Comparison of ENCODE assay signal across 20 cellular contexts in the genomic region with DNA sequence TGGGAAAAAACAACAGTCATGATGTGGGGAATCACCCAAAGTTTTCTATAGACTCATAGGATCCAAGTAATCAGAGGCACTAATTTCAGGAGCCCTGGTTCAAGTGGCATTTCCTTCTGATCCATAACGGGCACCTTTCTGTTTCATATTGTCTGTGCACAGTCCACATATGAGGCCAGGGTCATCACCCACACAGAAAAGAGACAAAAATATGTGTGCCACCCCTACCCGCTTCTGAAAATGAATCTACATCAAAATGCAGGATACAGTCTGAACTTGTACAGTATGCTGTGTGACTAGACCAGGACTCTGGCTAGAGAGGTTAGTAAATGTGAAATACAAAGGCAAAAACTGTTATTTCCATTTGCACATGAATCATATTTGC. TPM values are rescaled to one million over a fixed set of nuclear protein-coding genes. Genes with fewer than 3 reads are reported as not detected.
DNase-seq lines count a peak whose midpoint lies in the region; ATAC-seq, FAIRE-seq and TF ChIP-seq lines count a peak whose summit lies in the region.
"Had no signal": no experiment of that assay in that cellular context is flagged by ENCODE, and none has a peak within 500 bp of the region (broad histone marks: within the 10 kb centered on the region; RNA-seq: fewer than 3 reads in every experiment).

No MANE protein-coding gene starts in this region.

- no peaks in the 10 kb centered on the region for H3K9me3 Mint-ChIP-seq in activated CD4-positive, alpha-beta memory T cell treated with anti-CD3 and anti-CD28 coated beads for 36 hours
- H3K9me3 Mint-ChIP-seq in activated CD4-positive, alpha-beta memory T cell treated with anti-CD3 and anti-CD28 coated beads, Interleukin-2, amount 10 ng/mL, durations not matched to agents 7 days and 5 days = no peaks in the 10 kb centered on the region
- no peaks in the 10 kb centered on the region for H3K9me3 Mint-ChIP-seq in activated T-helper 1 cell treated with anti-CD3 and anti-CD28 coated beads, Interleukin-12 subunit alpha, Interleukin-12 subunit beta, Interleukin-2, Interleukin-4 antibody, amounts not matched to agents 30 ng/mL and 10 ng/mL and 1 ng/mL, durations not matched to agents 14 hours and 24 hours and 36 hours
- H3K9me3 Mint-ChIP-seq: CD8-positive, alpha-beta memory T cell; nephron progenitor cell had no signal

- no peak overlapping the region for H2AFZ ChIP-seq in osteoblast (ENCODE audit: low read length)

- H4K20me1 ChIP-seq in osteoblast (ENCODE audit: insufficient read depth, low read length) = no peaks in the 10 kb centered on the region

- intact Hi-C loops in activated CD4-positive, alpha-beta memory T cell treated with anti-CD3 and anti-CD28 coated beads for 36 hours (cut with micrococcal nuclease) = loop anchor here (1.0 to 2.0 kb wide), 12 partner anchors 17 to 192 kb away; no protein-coding TSS in a partner anchor
- intact Hi-C loops in activated T-helper 1 cell treated with anti-CD3 and anti-CD28 coated beads, Interleukin-12 subunit alpha, Interleukin-12 subunit beta, Interleukin-2, Interleukin-4 antibody, amounts not matched to agents 30 ng/mL and 10 ng/mL and 1 ng/mL, durations not matched to agents 14 hours and 24 hours and 36 hours (cut with micrococcal nuclease) = loop anchor here (1.0 kb wide), 4 partner anchors 17 to 141 kb away; no protein-coding TSS in a partner anchor

- peak overlapping the region; percentile 97 for H3K27ac ChIP-seq in osteoblast (ENCODE audit: low read depth, low read length)
- H3K27ac ChIP-seq: A549, gastrocnemius medialis, lower lobe of right lung had no signal

- no peaks in the 10 kb centered on the region for H3K27me3 Mint-ChIP-seq in activated CD4-positive, alpha-beta memory T cell treated with anti-CD3 and anti-CD28 coated beads for 36 hours
- H3K27me3 Mint-ChIP-seq in activated CD4-positive, alpha-beta memory T cell treated with anti-CD3 and anti-CD28 coated beads, Interleukin-2, amount 10 ng/mL, durations not matched to agents 7 days and 5 days = no peaks in the 10 kb centered on the region
- H3K27me3 Mint-ChIP-seq in activated T-helper 1 cell treated with anti-CD3 and anti-CD28 coated beads, Interleukin-12 subunit alpha, Interleukin-12 subunit beta, Interleukin-2, Interleukin-4 antibody, amounts not matched to agents 30 ng/mL and 10 ng/mL and 1 ng/mL, durations not matched to agents 14 hours and 24 hours and 36 hours (ENCODE audit: insufficient read depth) = no peaks in the 10 kb centered on the region
- H3K27me3 Mint-ChIP-seq: CD8-positive, alpha-beta memory T cell had no signal

- H3K36me3 ChIP-seq in osteoblast (ENCODE audit: insufficient read depth, low read length) = no peaks in the 10 kb centered on the region
- H3K36me3 ChIP-seq: gastrocnemius medialis, lower lobe of right lung had no signal

- H3K27ac Mint-ChIP-seq in activated CD4-positive, alpha-beta memory T cell treated with anti-CD3 and anti-CD28 coated beads for 36 hours = peak overlapping the region; percentile 79
- no peak overlapping the region for H3K27ac Mint-ChIP-seq in activated CD4-positive, alpha-beta memory T cell treated with anti-CD3 and anti-CD28 coated beads, Interleukin-2, amount 10 ng/mL, durations not matched to agents 7 days and 5 days
- H3K27ac Mint-ChIP-seq in activated T-helper 1 cell treated with anti-CD3 and anti-CD28 coated beads, Interleukin-12 subunit alpha, Interleukin-12 subunit beta, Interleukin-2, Interleukin-4 antibody, amounts not matched to agents 30 ng/mL and 10 ng/mL and 1 ng/mL, durations not matched to agents 14 hours and 24 hours and 36 hours = peak overlapping the region; percentile 53
- H3K27ac Mint-ChIP-seq: nephron progenitor cell had no signal

- H3K36me3 Mint-ChIP-seq in activated CD4-positive, alpha-beta memory T cell treated with anti-CD3 and anti-CD28 coated beads for 36 hours = no peaks in the 10 kb centered on the region
- no peaks in the 10 kb centered on the region for H3K36me3 Mint-ChIP-seq in activated CD4-positive, alpha-beta memory T cell treated with anti-CD3 and anti-CD28 coated beads, Interleukin-2, amount 10 ng/mL, durations not matched to agents 7 days and 5 days (ENCODE audit: low read depth)
- no peaks in the 10 kb centered on the region for H3K36me3 Mint-ChIP-seq in activated T-helper 1 cell treated with anti-CD3 and anti-CD28 coated beads, Interleukin-12 subunit alpha, Interleukin-12 subunit beta, Interleukin-2, Interleukin-4 antibody, amounts not matched to agents 30 ng/mL and 10 ng/mL and 1 ng/mL, durations not matched to agents 14 hours and 24 hours and 36 hours (ENCODE audit: low read depth)

- no peak for TF ChIP-seq CTCF in osteoblast (IDR thresholded peaks at IDR 0.05; ENCODE audit: extremely low read depth, low read depth, low read length)

- no peak for TF ChIP-seq POLR2A in H54 (IDR thresholded peaks at IDR 0.05; ENCODE audit: low read depth, low read length)

- ATAC-seq in GM18498 (IDR thresholded peaks at IDR 0.05; ENCODE audit: unreplicated experiment) (peak; percentile 39), GM19397 (IDR thresholded peaks at IDR 0.05; ENCODE audit: unreplicated experiment) (no peak)
- ATAC-seq: A549, gastrocnemius medialis, lower lobe of right lung had no signal

- POLR2A ChIA-PET in activated CD4-positive, alpha-beta memory T cell treated with anti-CD3 and anti-CD28 coated beads for 36 hours (lab: Charles Lee) = interaction anchor here (0.6 to 2.2 kb wide), 5 partner anchors 19 to 133 kb away, joined by 3 to 13 read pairs (median 4); no protein-coding TSS in a partner anchor
- POLR2A ChIA-PET in activated CD4-positive, alpha-beta memory T cell treated with anti-CD3 and anti-CD28 coated beads, Interleukin-2, amount 10 ng/mL, durations not matched to agents 7 days and 5 days (lab: Charles Lee) = no interaction called here

- DNase-seq in activated CD4-positive, alpha-beta memory T cell treated with anti-CD3 and anti-CD28 coated beads for 36 hours = peak; percentile 78
- DNase-seq in activated CD4-positive, alpha-beta memory T cell treated with anti-CD3 and anti-CD28 coated beads, Interleukin-2, amount 10 ng/mL, durations not matched to agents 7 days and 5 days = no peak
- DNase-seq in activated T-helper 1 cell treated with anti-CD3 and anti-CD28 coated beads, Interleukin-12 subunit alpha, Interleukin-12 subunit beta, Interleukin-2, Interleukin-4 antibody, amounts not matched to agents 30 ng/mL and 10 ng/mL and 1 ng/mL, durations not matched to agents 14 hours and 24 hours and 36 hours (ENCODE audit: low spot score) = no peak
- DNase-seq in osteoblast (ENCODE audit: insufficient read length, low spot score, missing footprints) (no peak), germinal center (ENCODE audit: low spot score) (no peak), H54 (ENCODE audit: insufficient read length, low spot score) (no peak)
- DNase-seq: CD8-positive, alpha-beta memory T cell; cerebellar nuclear complex; EL; gastrocnemius medialis; H7; lower lobe of right lung; NCI-H1930; NCI-H526; nephron progenitor cell; retina had no signal

- H3K4me1 ChIP-seq in osteoblast (ENCODE audit: insufficient read depth, low read length) = peaks cover 42% of the 10 kb centered on the region

- no peaks in the 10 kb centered on the region for H3K79me2 ChIP-seq in osteoblast (ENCODE audit: insufficient read depth, low read length)

- FAIRE-seq in H54 (lab: Jason Lieb, UNC) = no peak
- FAIRE-seq: A549, TTC549 had no signal

- peak overlapping the region; percentile 16 for H3K4me3 ChIP-seq in osteoblast (ENCODE audit: insufficient read depth, low read length)
- H3K4me3 ChIP-seq: A549, gastrocnemius medialis, lower lobe of right lung had no signal

- CTCF ChIA-PET in activated CD4-positive, alpha-beta memory T cell treated with anti-CD3 and anti-CD28 coated beads for 36 hours (lab: Charles Lee) = interaction anchor here (0.9 to 1.2 kb wide), 4 partner anchors 17 to 50 kb away, joined by 3 to 4 read pairs (median 4); a partner anchor contains a TSS
- CTCF ChIA-PET in activated CD4-positive, alpha-beta memory T cell treated with anti-CD3 and anti-CD28 coated beads, Interleukin-2, amount 10 ng/mL, durations not matched to agents 7 days and 5 days (lab: Charles Lee) = no interaction called here

- H3K4me2 ChIP-seq in osteoblast (ENCODE audit: insufficient read depth, low read length) = peak overlapping the region; percentile 80
- H3K4me2 ChIP-seq: A549 had no signal

- no peak overlapping the region for H3K4me3 Mint-ChIP-seq in activated CD4-positive, alpha-beta memory T cell treated with anti-CD3 and anti-CD28 coated beads for 36 hours
- H3K4me3 Mint-ChIP-seq in activated CD4-positive, alpha-beta memory T cell treated with anti-CD3 and anti-CD28 coated beads, Interleukin-2, amount 10 ng/mL, durations not matched to agents 7 days and 5 days = no peak overlapping the region
- no peak overlapping the region for H3K4me3 Mint-ChIP-seq in activated T-helper 1 cell treated with anti-CD3 and anti-CD28 coated beads, Interleukin-12 subunit alpha, Interleukin-12 subunit beta, Interleukin-2, Interleukin-4 antibody, amounts not matched to agents 30 ng/mL and 10 ng/mL and 1 ng/mL, durations not matched to agents 14 hours and 24 hours and 36 hours
- H3K4me3 Mint-ChIP-seq: CD8-positive, alpha-beta memory T cell; nephron progenitor cell had no signal

- H3K27me3 ChIP-seq in osteoblast (ENCODE audit: insufficient read depth, low read length) = no peaks in the 10 kb centered on the region
- H3K27me3 ChIP-seq: gastrocnemius medialis had no signal

- peaks cover 35% of the 10 kb centered on the region for H3K4me1 Mint-ChIP-seq in activated CD4-positive, alpha-beta memory T cell treated with anti-CD3 and anti-CD28 coated beads for 36 hours (ENCODE audit: low read depth)
- peaks cover 12% of the 10 kb centered on the region for H3K4me1 Mint-ChIP-seq in activated CD4-positive, alpha-beta memory T cell treated with anti-CD3 and anti-CD28 coated beads, Interleukin-2, amount 10 ng/mL, durations not matched to agents 7 days and 5 days
- peaks cover 23% of the 10 kb centered on the region for H3K4me1 Mint-ChIP-seq in activated T-helper 1 cell treated with anti-CD3 and anti-CD28 coated beads, Interleukin-12 subunit alpha, Interleukin-12 subunit beta, Interleukin-2, Interleukin-4 antibody, amounts not matched to agents 30 ng/mL and 10 ng/mL and 1 ng/mL, durations not matched to agents 14 hours and 24 hours and 36 hours (ENCODE audit: low read depth)
- H3K4me1 Mint-ChIP-seq: CD8-positive, alpha-beta memory T cell; nephron progenitor cell had no signal

- H3K9me3 ChIP-seq in osteoblast (ENCODE audit: low read depth, low read length) = no peaks in the 10 kb centered on the region
- H3K9me3 ChIP-seq: A549, gastrocnemius medialis, lower lobe of right lung had no signal

RNA-seq across cellular contexts. Expression of a gene that starts 17.4 kb away (rescaled TPM):
- 100 to 1,000 TPM; 259 to 267 TPM for total RNA-seq in activated CD4-positive, alpha-beta memory T cell treated with anti-CD3 and anti-CD28 coated beads for 36 hours
- 100 to 1,000 TPM; 143 to 144 TPM for total RNA-seq in activated CD4-positive, alpha-beta memory T cell treated with anti-CD3 and anti-CD28 coated beads, Interleukin-2, amount 10 ng/mL, durations not matched to agents 7 days and 5 days
- 250 and 257 TPM in 2 replicates for total RNA-seq in activated T-helper 1 cell treated with anti-CD3 and anti-CD28 coated beads, Interleukin-12 subunit alpha, Interleukin-12 subunit beta, Interleukin-2, Interleukin-4 antibody, amounts not matched to agents 30 ng/mL and 10 ng/mL and 1 ng/mL, durations not matched to agents 14 hours and 24 hours and 36 hours
- total RNA-seq in osteoblast = 8.5 and 10.5 TPM in 2 replicates

Comparison
In these comparisons a context has a peak if more than half of its experiments do, and no peak if none do; other contexts are left out.
1. RNA of a gene that starts 17.4 kb away (total RNA-seq): 259 to 267 TPM in activated CD4-positive, alpha-beta memory T cell treated with anti-CD3 and anti-CD28 coated beads for 36 hours, 250 to 257 TPM in activated T-helper 1 cell treated with anti-CD3 and anti-CD28 coated beads, Interleukin-12 subunit alpha, Interleukin-12 subunit beta, Interleukin-2, Interleukin-4 antibody, amounts not matched to agents 30 ng/mL and 10 ng/mL and 1 ng/mL, durations not matched to agents 14 hours and 24 hours and 36 hours and 143 to 144 TPM in activated CD4-positive, alpha-beta memory T cell treated with anti-CD3 and anti-CD28 coated beads, Interleukin-2, amount 10 ng/mL, durations not matched to agents 7 days and 5 days; 8.5 to 10.5 TPM in osteoblast; every median in the first group is over 10 times any median in the second.